Comparison of ENCODE assay signal across 1 cellular context in genomic region chr13:43877788-43878187, GRCh38.
TF ChIP-seq lines count a peak whose summit lies in the region.

No MANE protein-coding gene starts in this region.

TF ChIP-seq in HepG2, 621 proteins besides CTCF, POLR2A, EP300 and RAD21:
- TF ChIP-seq KMT2B (CRISPR knock-in tag; IDR thresholded peaks at IDR 0.05) = no peak
- no peak for TF ChIP-seq FOXA3 (CRISPR knock-in tag; IDR thresholded peaks at IDR 0.05)
- TF ChIP-seq, protein P1, sequence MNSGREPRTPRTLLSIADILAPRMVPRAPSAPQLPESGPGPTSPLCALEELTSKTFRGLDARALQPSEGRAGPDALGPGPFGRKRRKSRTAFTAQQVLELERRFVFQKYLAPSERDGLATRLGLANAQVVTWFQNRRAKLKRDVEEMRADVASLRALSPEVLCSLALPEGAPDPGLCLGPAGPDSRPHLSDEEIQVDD (CRISPR knock-in tag; IDR thresholded peaks at IDR 0.05; ENCODE audit: borderline replicate concordance) = no peak
- TF ChIP-seq, protein P2, sequence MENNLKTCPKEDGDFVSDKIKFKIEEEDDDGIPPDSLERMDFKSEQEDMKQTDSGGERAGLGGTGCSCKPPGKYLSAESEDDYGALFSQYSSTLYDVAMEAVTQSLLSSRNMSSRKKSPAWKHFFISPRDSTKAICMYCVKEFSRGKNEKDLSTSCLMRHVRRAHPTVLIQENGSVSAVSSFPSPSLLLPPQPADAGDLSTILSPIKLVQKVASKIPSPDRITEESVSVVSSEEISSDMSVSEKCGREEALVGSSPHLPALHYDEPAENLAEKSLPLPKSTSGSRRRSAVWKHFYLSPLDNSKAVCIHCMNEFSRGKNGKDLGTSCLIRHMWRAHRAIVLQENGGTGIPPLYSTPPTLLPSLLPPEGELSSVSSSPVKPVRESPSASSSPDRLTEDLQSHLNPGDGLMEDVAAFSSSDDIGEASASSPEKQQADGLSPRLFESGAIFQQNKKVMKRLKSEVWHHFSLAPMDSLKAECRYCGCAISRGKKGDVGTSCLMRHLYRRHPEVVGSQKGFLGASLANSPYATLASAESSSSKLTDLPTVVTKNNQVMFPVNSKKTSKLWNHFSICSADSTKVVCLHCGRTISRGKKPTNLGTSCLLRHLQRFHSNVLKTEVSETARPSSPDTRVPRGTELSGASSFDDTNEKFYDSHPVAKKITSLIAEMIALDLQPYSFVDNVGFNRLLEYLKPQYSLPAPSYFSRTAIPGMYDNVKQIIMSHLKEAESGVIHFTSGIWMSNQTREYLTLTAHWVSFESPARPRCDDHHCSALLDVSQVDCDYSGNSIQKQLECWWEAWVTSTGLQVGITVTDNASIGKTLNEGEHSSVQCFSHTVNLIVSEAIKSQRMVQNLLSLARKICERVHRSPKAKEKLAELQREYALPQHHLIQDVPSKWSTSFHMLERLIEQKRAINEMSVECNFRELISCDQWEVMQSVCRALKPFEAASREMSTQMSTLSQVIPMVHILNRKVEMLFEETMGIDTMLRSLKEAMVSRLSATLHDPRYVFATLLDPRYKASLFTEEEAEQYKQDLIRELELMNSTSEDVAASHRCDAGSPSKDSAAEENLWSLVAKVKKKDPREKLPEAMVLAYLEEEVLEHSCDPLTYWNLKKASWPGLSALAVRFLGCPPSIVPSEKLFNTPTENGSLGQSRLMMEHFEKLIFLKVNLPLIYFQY (CRISPR knock-in tag; IDR thresholded peaks at IDR 0.05; ENCODE audit: borderline replicate concordance) = no peak
- TF ChIP-seq ZNF615 (CRISPR knock-in tag; IDR thresholded peaks at IDR 0.05; ENCODE audit: borderline replicate concordance) = no peak
- no peak for TF ChIP-seq ZBTB33 (CRISPR knock-in tag; IDR thresholded peaks at IDR 0.05)
- TF ChIP-seq DNMT1 (CRISPR knock-in tag; IDR thresholded peaks at IDR 0.05) = no peak
- no peak for TF ChIP-seq ZBTB7A (CRISPR knock-in tag; IDR thresholded peaks at IDR 0.05)
